In genomic region chr18:76589309-76589708, GRCh38 we compare ENCODE assay signal across 12 cellular contexts.
DNase-seq lines count a peak whose midpoint lies in the region; ATAC-seq and TF ChIP-seq lines count a peak whose summit lies in the region.
"Had no signal": no experiment of that assay in that cellular context is flagged by ENCODE, and none has a peak within 500 bp of the region (broad histone marks: within the 10 kb centered on the region; RNA-seq: fewer than 3 reads in every experiment).

No MANE protein-coding gene starts in this region.

- H3K27me3 Mint-ChIP-seq in natural killer cell (ENCODE audit: low read depth in 2 of 2), result peaks cover 20 to 45% of the 10 kb centered on the region in 2 donors

- H3K27me3 ChIP-seq in brain microvascular endothelial cell (replicated peaks) (no peaks in the 10 kb centered on the region), body of pancreas (no peaks in the 10 kb centered on the region)

- intact Hi-C loops in natural killer cell (cut with micrococcal nuclease) (no loop called here), body of pancreas (cut with DNase I) (no loop called here)

- H3K36me3 Mint-ChIP-seq in natural killer cell, result no peaks in the 10 kb centered on the region
- H3K36me3 Mint-ChIP-seq: T-cell had no signal

- TF ChIP-seq CTCF in NB4 (IDR thresholded peaks at IDR 0.05; ENCODE audit: low read depth, low read length) (no peak), brain microvascular endothelial cell (IDR thresholded peaks at IDR 0.05; ENCODE audit: low read depth, low read length, missing control alignments) (no peak), natural killer cell (IDR thresholded peaks at IDR 0.05) (no peak), body of pancreas (IDR thresholded peaks at IDR 0.05) (no peak)

- no peaks in the 10 kb centered on the region for H3K9me3 Mint-ChIP-seq in natural killer cell

- H3K4me1 ChIP-seq in body of pancreas, result no peaks in the 10 kb centered on the region

- DNase-seq in AML-193 (lab: John Stamatoyannopoulos, UW) (peak; percentile 27 to 37), NB4 (ENCODE audit: low read depth) (no peak), brain microvascular endothelial cell (no peak), natural killer cell (no peak), NCI-H1694 (lab: John Stamatoyannopoulos, UW) (no peak), T1000 (lab: John Stamatoyannopoulos, UW) (no peak), body of pancreas (no peak)
- DNase-seq: activated CD8-positive, alpha-beta memory T cell treated with anti-CD3 and anti-CD28 coated beads for 24 hours; aorta; MG63; T-cell had no signal

- H3K36me3 ChIP-seq in brain microvascular endothelial cell (replicated peaks) (no peaks in the 10 kb centered on the region), body of pancreas (replicated peaks in 1 of 2; ENCODE audit: insufficient read depth in 1 of 2, low read depth in 2 of 2) (no peaks in the 10 kb centered on the region)
- H3K36me3 ChIP-seq: MG63 had no signal

- H3K4me3 Mint-ChIP-seq in natural killer cell, result peak overlapping the region; percentile 77

- H3K4me3 ChIP-seq in NB4 (ENCODE audit: low read depth, low read length) (peak overlapping the region; percentile 37), brain microvascular endothelial cell (ENCODE audit: low read depth, low read length) (peak overlapping the region; percentile 42), body of pancreas (no peak overlapping the region)
- H3K4me3 ChIP-seq: MG63 had no signal

- H3K9me3 ChIP-seq in body of pancreas, result no peaks in the 10 kb centered on the region
- H3K9me3 ChIP-seq: MG63 had no signal

- WGBS in body of pancreas, 2 donors, result 15 to 33% methylated on average over 1 of the region's 1 CpG

- H3K27ac ChIP-seq in brain microvascular endothelial cell (no peak overlapping the region), body of pancreas (no peak overlapping the region)

- in situ Hi-C loops in brain microvascular endothelial cell (cut with HindIII; ENCODE audit: low pct_ligation_motif_present, low sequenced_read_pairs), result no loop called here

- peak overlapping the region in 1 of 2 donors; percentile 49 for H3K27ac Mint-ChIP-seq in natural killer cell
- H3K27ac Mint-ChIP-seq: T-cell had no signal

- no peak for ATAC-seq in natural killer cell
- no peak for ATAC-seq in GM19452 (IDR thresholded peaks at IDR 0.05; ENCODE audit: unreplicated experiment)
- no peak for ATAC-seq in body of pancreas
- ATAC-seq: T-cell had no signal

- H3K4me1 Mint-ChIP-seq in natural killer cell, result peaks cover 12 to 14% of the 10 kb centered on the region in 2 donors

- TF ChIP-seq POLR2A in NB4 (IDR thresholded peaks at IDR 0.05; ENCODE audit: extremely low read depth, insufficient read length) (no peak), body of pancreas (IDR thresholded peaks at IDR 0.05) (no peak)

Comparison
In these comparisons a context has a peak if more than half of its experiments do, and no peak if none do; other contexts are left out.
1. DNase-seq: peak in AML-193 (2 of 2); none in NB4 (single experiment), brain microvascular endothelial cell (single experiment), natural killer cell (single experiment), NCI-H1694 (single experiment), T1000 (single experiment) and body of pancreas (0 of 4).
2. H3K4me3 ChIP-seq: peak in NB4 (single experiment) and brain microvascular endothelial cell (single experiment); none in body of pancreas (0 of 2).